21 cellular contexts compared by ENCODE assay signal in the genomic region with DNA sequence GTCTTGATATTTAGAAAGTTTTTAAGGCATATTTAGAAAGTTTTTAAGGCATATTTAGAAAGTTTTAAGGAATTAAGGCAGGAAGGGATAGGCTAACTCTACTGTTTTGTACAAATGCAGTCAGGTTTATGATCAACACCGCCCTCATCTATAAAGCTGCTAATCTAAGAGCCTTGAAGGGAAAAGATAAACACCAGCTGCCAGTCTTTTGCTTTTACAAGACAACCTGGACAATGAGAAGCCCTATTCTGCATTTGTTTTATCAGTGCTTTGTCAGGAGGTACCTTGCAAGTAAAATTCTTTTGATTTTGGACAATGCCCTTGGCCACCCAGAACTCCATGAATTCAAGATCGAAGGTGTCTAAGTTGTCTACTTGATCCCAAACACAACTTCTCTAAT.
"Had no signal": no experiment of that assay in that cellular context is flagged by ENCODE, and none has a peak within 500 bp of the region (broad histone marks: within the 10 kb centered on the region; RNA-seq: fewer than 3 reads in every experiment).

No MANE protein-coding gene starts in this region.

- DNase-seq: activated CD4-positive, alpha-beta memory T cell treated with anti-CD3 and anti-CD28 coated beads, Interleukin-2, amount 10 ng/mL, durations not matched to agents 7 days and 5 days; activated CD4-positive, alpha-beta T cell treated with anti-CD3 and anti-CD28 coated beads for 1 hour; activated CD4-positive, alpha-beta T cell treated with anti-CD3 and anti-CD28 coated beads, Interleukin-2, amount 10 ng/mL, durations not matched to agents 7 days and 5 days; activated gamma-delta T cell treated with Interleukin-2 at 50 U/mL for 16 hours; activated naive CD4-positive, alpha-beta T cell treated with anti-CD3 and anti-CD28 coated beads, Interleukin-2, amount 50 U/mL, for 16 hours; activated T-cell treated with anti-CD3 and anti-CD28 coated beads, Interleukin-2, amount 50 U/mL, for 4 hours; amniotic stem cell; brain microvascular endothelial cell; hippocampal formation; left cardiac atrium; midbrain; natural killer cell; right cardiac atrium; spleen; stimulated activated CD4-positive, alpha-beta T cell treated with anti-CD3 and anti-CD28 coated beads, Interleukin-2, amount 100 ng/mL, for 48 hours; T1000; upper lobe of right lung had no signal

- H3K27ac ChIP-seq: brain microvascular endothelial cell, gastroesophageal sphincter, neural progenitor cell, spleen, upper lobe of right lung had no signal

- H3K27me3 ChIP-seq: brain microvascular endothelial cell, gastroesophageal sphincter, neural progenitor cell, spleen, upper lobe of right lung had no signal

- ATAC-seq: activated T-cell treated with anti-CD3 and anti-CD28 coated beads, Interleukin-2, amount 50 U/mL, for 4 hours; activated T-helper 17 cell treated with anti-CD3 and anti-CD28 coated beads, Interleukin-2, amount 50 U/mL, for 72 hours; gastroesophageal sphincter; left cardiac atrium; right cardiac atrium; upper lobe of right lung; WTC11 had no signal

- H3K4me3 ChIP-seq: gastroesophageal sphincter, neural progenitor cell, spleen, upper lobe of right lung had no signal

- H3K36me3 ChIP-seq: brain microvascular endothelial cell, gastroesophageal sphincter, neural progenitor cell, spleen, upper lobe of right lung had no signal

- H3K4me1 ChIP-seq: gastroesophageal sphincter, neural progenitor cell, upper lobe of right lung had no signal

- H3K9me3 ChIP-seq: gastroesophageal sphincter, spleen, upper lobe of right lung had no signal
